Comparison of ENCODE assay signal across 8 cellular contexts in genomic region chr6:95866732-95867131, GRCh38.
A peak's percentile ranks its signal among the peaks of the same experiment; 100 is the strongest.
DNase-seq lines count a peak whose midpoint lies in the region; ATAC-seq and TF ChIP-seq lines count a peak whose summit lies in the region.

No MANE protein-coding gene starts in this region.

- peak; percentile 63 for TF ChIP-seq CTCF in A673 (conservative IDR thresholded peaks at IDR 0.05; ENCODE audit: low read depth, low read length)
- TF ChIP-seq CTCF in fibroblast of mammary gland (conservative IDR thresholded peaks at IDR 0.05; ENCODE audit: control insufficient read depth, insufficient read depth, low read depth, low read length): no peak
- TF ChIP-seq CTCF in esophagus muscularis mucosa (IDR thresholded peaks at IDR 0.05): no peak

- CTCF ChIA-PET in A673 (lab: Charles Lee): no interaction called here

- TF ChIP-seq EP300 in esophagus muscularis mucosa (IDR thresholded peaks at IDR 0.05): no peak

- H3K9me3 ChIP-seq in A673 (ENCODE audit: low read depth, low read length, poor library complexity, severe bottlenecking): no peaks in the 10 kb centered on the region
- no peaks in the 10 kb centered on the region for H3K9me3 ChIP-seq in esophagus muscularis mucosa

- no peak for TF ChIP-seq POLR2A in esophagus muscularis mucosa (IDR thresholded peaks at IDR 0.05; ENCODE audit: low read depth)

- H3K4me3 ChIP-seq in A673 (ENCODE audit: low read depth, low read length, poor library complexity, severe bottlenecking): no peak overlapping the region
- no peak overlapping the region for H3K4me3 ChIP-seq in fibroblast of mammary gland (ENCODE audit: control insufficient read depth, low read depth, low read length)
- H3K4me3 ChIP-seq in esophagus muscularis mucosa: no peak overlapping the region

- H3K36me3 ChIP-seq in A673 (ENCODE audit: insufficient read depth, low read length, poor library complexity, severe bottlenecking) (no peaks in the 10 kb centered on the region), esophagus muscularis mucosa (no peaks in the 10 kb centered on the region)

- H3K27ac ChIP-seq in A673 (ENCODE audit: low read depth, low read length, poor library complexity, severe bottlenecking) (no peak overlapping the region), esophagus muscularis mucosa (replicated peaks in 1 of 4) (no peak overlapping the region)

- peak; percentile 62 for ATAC-seq in GM21576 (IDR thresholded peaks at IDR 0.05; ENCODE audit: unreplicated experiment)
- ATAC-seq in HG02763 (IDR thresholded peaks at IDR 0.05; ENCODE audit: unreplicated experiment): no peak
- ATAC-seq in GM19467 (IDR thresholded peaks at IDR 0.05; ENCODE audit: unreplicated experiment): no peak

- WGBS in esophagus muscularis mucosa: 43% methylated on average over 7 of the region's 7 CpGs

- DNase-seq in A673 (ENCODE audit: low spot score) (peak; percentile 30), NCI-H446 treated with DMSO at 0.1 percent for 48 hours (lab: John Stamatoyannopoulos, UW) (peak; percentile 3), fibroblast of mammary gland (ENCODE audit: low read depth) (peak; percentile 1), esophagus muscularis mucosa (ENCODE audit: extremely low spot score) (no peak), AG08395 (ENCODE audit: low spot score) (no peak)

- H3K4me1 ChIP-seq in A673 (ENCODE audit: insufficient read depth, low read length, poor library complexity, severe bottlenecking) (no peaks in the 10 kb centered on the region), esophagus muscularis mucosa (no peaks in the 10 kb centered on the region)

- intact Hi-C loops in A673 (cut with micrococcal nuclease; ENCODE audit: unreplicated experiment): loop anchor here (1.0 to 5.0 kb wide), 2 partner anchors 435 to 499 kb away; no protein-coding TSS in a partner anchor
- intact Hi-C loops in esophagus muscularis mucosa (cut with DNase I): no loop called here

- POLR2A ChIA-PET in A673 (lab: Charles Lee; ENCODE audit: low non-redundant PET): no interaction called here

- BruUV-seq in A673 (replicated peaks; lab: Mats Ljungman, UMichigan): no TSS peak

- H3K27me3 ChIP-seq in A673 (replicated peaks; ENCODE audit: insufficient read depth, low read depth, low read length, poor library complexity): no peaks in the 10 kb centered on the region
- no peaks in the 10 kb centered on the region for H3K27me3 ChIP-seq in esophagus muscularis mucosa

Comparison
In these comparisons a context has a peak if more than half of its experiments do, and no peak if none do; other contexts are left out.
1. DNase-seq: peak in A673 (single experiment), NCI-H446 treated with DMSO at 0.1 percent for 48 hours (single experiment) and fibroblast of mammary gland (single experiment); none in esophagus muscularis mucosa (single experiment) and AG08395 (single experiment).